ENCODE assay signal across 8 cellular contexts in genomic region chr12:79935624-79936040, GRCh38. TPM values are rescaled to one million over a fixed set of nuclear protein-coding genes. Genes with fewer than 3 reads are reported as not detected.
DNase-seq lines count a peak whose midpoint lies in the region; ATAC-seq, FAIRE-seq and TF ChIP-seq lines count a peak whose summit lies in the region.

No MANE protein-coding gene starts in this region.

- peak overlapping the region; percentile 86 to 99 (median 99) for H3K27ac Mint-ChIP-seq in naive B cell

- TF ChIP-seq POLR2A in H1 (IDR thresholded peaks at IDR 0.05; ENCODE audit: control extremely low read depth in 1 of 2, low read depth in 2 of 2, low read length in 2 of 2): no peak; a peak in 1 of 3 replicates

- 0 out of 2 replicates have a peak overlapping the region, but pooled peaks have one; percentile 31 for H2BK15ac ChIP-seq in H1 (ENCODE audit: low read length)

- H3K14ac ChIP-seq in H1 (ENCODE audit: insufficient read length): no peak overlapping the region

- H3K56ac ChIP-seq in H1 (replicated peaks; ENCODE audit: insufficient read length, low read depth, low read length): peak overlapping the region; percentile 44

- TF ChIP-seq CTCF in BJ (IDR thresholded peaks at IDR 0.05; ENCODE audit: insufficient read depth, low read depth, low read length): no peak
- TF ChIP-seq CTCF in PC-9 (conservative IDR thresholded peaks at IDR 0.05): no peak
- no peak for TF ChIP-seq CTCF in H1 (IDR thresholded peaks at IDR 0.05; ENCODE audit: control extremely low read depth in 1 of 3, insufficient read depth in 1 of 3, low read depth in 1 of 3, low read length in 3 of 3)

- no peak overlapping the region for H4K5ac ChIP-seq in H1 (ENCODE audit: insufficient read length, low read depth, low read length)

- H3K36me3 ChIP-seq in BJ (ENCODE audit: control insufficient read depth, insufficient read depth, low read length) (no peaks in the 10 kb centered on the region), PC-9 (ENCODE audit: low read depth) (no peaks in the 10 kb centered on the region), H1 (ENCODE audit: control insufficient read depth in 2 of 4, insufficient read depth in 4 of 4, low read length in 3 of 4) (no peaks in the 10 kb centered on the region)

- H3K27me3 Mint-ChIP-seq in naive B cell: no peaks in the 10 kb centered on the region

- no peak overlapping the region for H2BK20ac ChIP-seq in H1 (ENCODE audit: low read length)

- DNase-seq in BJ (ENCODE audit: low read depth) (no peak), PC-9 (no peak), H1 (ENCODE audit: low read depth in 1 of 2, low spot score in 2 of 2) (no peak), naive B cell (no peak), LoVo (ENCODE audit: low spot score) (no peak)
- no peak for DNase-seq in stimulated activated CD4-positive, alpha-beta T cell treated with anti-CD3 and anti-CD28 coated beads, Interleukin-15, amount 100 ng/mL, for 24 hours

- H2AFZ ChIP-seq in PC-9: peak overlapping the region; percentile 84
- peak overlapping the region; percentile 34; the same call in 1 of the 2 replicates for H2AFZ ChIP-seq in H1 (ENCODE audit: low read length)

- peak overlapping the region; percentile 100 for H3K4me3 ChIP-seq in BJ (ENCODE audit: low read depth, low read length)
- H3K4me3 ChIP-seq in PC-9: peak overlapping the region; percentile 70
- peak overlapping the region; percentile 86 to 96 (median 90) for H3K4me3 ChIP-seq in H1 (ENCODE audit: extremely low read depth in 1 of 4, insufficient read depth in 2 of 4, low read depth in 3 of 4, low read length in 4 of 4)

- H3K4me1 ChIP-seq in PC-9 (replicated peaks; ENCODE audit: insufficient read depth) (peaks cover 29% of the 10 kb centered on the region), H1 (replicated peaks in 1 of 4; ENCODE audit: control insufficient read depth in 3 of 4, insufficient read depth in 4 of 4, low read length in 3 of 4) (peaks cover 0 to 4% (median 1%) of the 10 kb centered on the region in 4 experiments; a peak in 3 of 7 replicates)

- peak overlapping the region; percentile 71 for H3K27ac ChIP-seq in PC-9
- peak overlapping the region; percentile 51; the same call in 1 of the 2 replicates for H3K27ac ChIP-seq in H1 (ENCODE audit: low read depth, low read length)

- no peaks in the 10 kb centered on the region for H3K79me1 ChIP-seq in H1 (ENCODE audit: low read depth, low read length)

- H2BK12ac ChIP-seq in H1 (ENCODE audit: low read depth, low read length): no peak overlapping the region; the same call in 1 of the 2 replicates

- H3F3A ChIP-seq in PC-9 (ENCODE audit: insufficient read depth, low read depth): no peaks in the 10 kb centered on the region

- H3K4ac ChIP-seq in H1 (replicated peaks; ENCODE audit: insufficient read length, low read depth, low read length): no peak overlapping the region

- peak overlapping the region; percentile 88 to 99 (median 98) for H3K4me3 Mint-ChIP-seq in naive B cell

- no peaks in the 10 kb centered on the region for H3K9me3 Mint-ChIP-seq in naive B cell

- H3K23ac ChIP-seq in H1 (ENCODE audit: insufficient read length): no peak overlapping the region

- BruUV-seq in PC-9 (replicated peaks; lab: Mats Ljungman, UMichigan): TSS peak; percentile 84

- CTCF ChIA-PET in BJ (lab: Yijun Ruan, JAX): interaction anchor here (0.7 to 1.2 kb wide), 2 partner anchors 10 to 252 kb away, joined by 3 to 4 read pairs; no protein-coding TSS in a partner anchor
- CTCF ChIA-PET in PC-9 (lab: Charles Lee): no interaction called here
- CTCF ChIA-PET in H1 (lab: Charles Lee; ENCODE audit: partially characterized antibody): interaction anchor here (1.0 kb wide), 1 partner anchor 12 kb away, joined by 3 read pairs; no protein-coding TSS in a partner anchor

- 9% methylated on average over 6 of the region's 6 CpGs; no CpG with 5 or more reads in 1 of the 2 experiments for WGBS in H1 (ENCODE audit: extremely low coverage in 1 of 2, insufficient coverage in 1 of 2, insufficient read length in 1 of 2, insufficient replicate concordance in 2 of 2, low coverage in 1 of 2, low lambda C conversion rate in 2 of 2, missing lambda C conversion rate in 1 of 2), 2 experiments

- no peak for TF ChIP-seq RAD21 in H1 (IDR thresholded peaks at IDR 0.05 in 1 of 2, conservative IDR thresholded peaks at IDR 0.05 in 1 of 2; ENCODE audit: low read depth in 2 of 2, low read length in 2 of 2)

- H3K27me3 ChIP-seq in BJ (ENCODE audit: control insufficient read depth, insufficient read depth, low read length): no peaks in the 10 kb centered on the region
- no peaks in the 10 kb centered on the region for H3K27me3 ChIP-seq in PC-9 (ENCODE audit: insufficient read depth, low read depth)
- H3K27me3 ChIP-seq in H1 (replicated peaks in 1 of 4; ENCODE audit: control insufficient read depth in 3 of 4, extremely low read depth in 1 of 4, insufficient read depth in 3 of 4, low read length in 3 of 4): no peaks in the 10 kb centered on the region

- no peak for TF ChIP-seq EP300 in H1 (IDR thresholded peaks at IDR 0.05; ENCODE audit: borderline replicate concordance in 1 of 2, low read depth in 2 of 2, low read length in 2 of 2)

- H3K79me2 ChIP-seq in PC-9 (ENCODE audit: low read depth) (peaks cover 56% of the 10 kb centered on the region), H1 (ENCODE audit: control insufficient read depth in 1 of 2, insufficient read depth in 2 of 2, low read length in 2 of 2) (peaks cover 9 to 44% of the 10 kb centered on the region in 2 experiments; a peak in 3 of 4 replicates)

- H3K23me2 ChIP-seq in H1 (ENCODE audit: low read depth, low read length): peaks cover 9% of the 10 kb centered on the region

- H4K8ac ChIP-seq in H1 (ENCODE audit: extremely low read depth, insufficient read depth, low read length): no peak overlapping the region

- no peak overlapping the region for H4K91ac ChIP-seq in H1 (replicated peaks; ENCODE audit: insufficient read length, low read length)

- POLR2A ChIA-PET in BJ (lab: Charles Lee): no interaction called here
- POLR2A ChIA-PET in PC-9 (lab: Charles Lee; ENCODE audit: unreplicated experiment): interaction anchor here (0.7 kb wide), 3 partner anchors 41 to 239 kb away, joined by 3 to 10 read pairs (median 9); no protein-coding TSS in a partner anchor
- POLR2A ChIA-PET in H1 (lab: Charles Lee; ENCODE audit: partially characterized antibody): interaction anchor here (1.0 to 3.8 kb wide), 9 partner anchors 10 to 39 kb away, joined by 3 to 13 read pairs (median 4); no protein-coding TSS in a partner anchor

- intact Hi-C loops in PC-9 (cut with micrococcal nuclease; ENCODE audit: unreplicated experiment): loop anchor here (1.0 to 5.0 kb wide), 3 partner anchors 251 to 511 kb away; no protein-coding TSS in a partner anchor

- H3K36me3 Mint-ChIP-seq in naive B cell: peaks cover 0 to 6% of the 10 kb centered on the region in 2 donors

- H2BK5ac ChIP-seq in H1 (ENCODE audit: low read depth, low read length): peak overlapping the region; percentile 84

- H3K9ac ChIP-seq in H1 (replicated peaks in 1 of 4; ENCODE audit: extremely low read depth in 1 of 4, low read depth in 3 of 4, low read length in 3 of 4): peak overlapping the region in 3 of 4 experiments; percentile 76 to 99 (median 88); a peak in 6 of 7 replicates

- H3K4me2 ChIP-seq in PC-9 (peak overlapping the region; percentile 86), H1 (ENCODE audit: insufficient read depth in 1 of 2, low read depth in 2 of 2, low read length in 2 of 2) (peak overlapping the region; percentile 86 to 96)

- no peak overlapping the region for H2AK5ac ChIP-seq in H1 (ENCODE audit: low read depth, low read length)

- H3K9me2 ChIP-seq in PC-9 (ENCODE audit: insufficient read depth): no peaks in the 10 kb centered on the region

- H2BK120ac ChIP-seq in H1 (replicated peaks; ENCODE audit: low read depth, low read length): no peak overlapping the region

- no peaks in the 10 kb centered on the region for H3K9me3 ChIP-seq in PC-9 (ENCODE audit: insufficient read depth, low read depth)
- H3K9me3 ChIP-seq in H1 (ENCODE audit: insufficient read depth in 2 of 2, low read depth in 1 of 2, low read length in 1 of 2): no peaks in the 10 kb centered on the region

- peaks cover 33 to 45% (median 40%) of the 10 kb centered on the region in 3 donors for H3K4me1 Mint-ChIP-seq in naive B cell

- no peak for FAIRE-seq in H1 (lab: Jason Lieb, UNC)

- ATAC-seq in GM18873 (IDR thresholded peaks at IDR 0.05; ENCODE audit: low FRiP score, unreplicated experiment) (peak; percentile 18), HG03095 (IDR thresholded peaks at IDR 0.05; ENCODE audit: unreplicated experiment) (peak; percentile 17), naive B cell (ENCODE audit: low read depth in 2 of 2) (peak; percentile 3 to 7)

- H4K20me1 ChIP-seq in PC-9 (ENCODE audit: insufficient read depth) (peaks cover 7% of the 10 kb centered on the region), H1 (replicated peaks in 1 of 2; ENCODE audit: control insufficient read depth in 1 of 2, insufficient read depth in 2 of 2, low read length in 2 of 2) (peaks cover 0 to 3% of the 10 kb centered on the region in 2 experiments)

- H3K18ac ChIP-seq in H1 (ENCODE audit: extremely low read depth, low read length): no peak overlapping the region

TF ChIP-seq in H1, 55 proteins besides CTCF, POLR2A, EP300 and RAD21 (continues in another document):
- TF ChIP-seq ATF3 (IDR thresholded peaks at IDR 0.05; ENCODE audit: insufficient read depth, low read depth, low read length): no peak
- TF ChIP-seq SRF (IDR thresholded peaks at IDR 0.05; ENCODE audit: low read depth, low read length): peak; percentile 57; the same call in 1 of the 2 replicates
- TF ChIP-seq ZNF274 (IDR thresholded peaks at IDR 0.05; ENCODE audit: borderline replicate concordance, extremely low read depth, low read length): no peak
- no peak for TF ChIP-seq BACH1 (IDR thresholded peaks at IDR 0.05; ENCODE audit: low read length)
- TF ChIP-seq RFX5 (IDR thresholded peaks at IDR 0.05; ENCODE audit: borderline replicate concordance, low read depth, low read length): no peak

RNA-seq across cellular contexts. Expression of gene PPP1R12A, which starts 0.7 kb away (rescaled TPM):
- polyA plus RNA-seq in BJ (2011; rRNA removed) (52.4 and 71.9 TPM in 2 replicates), H1 (2011; rRNA removed) (10.2 and 14.7 TPM in 2 replicates), naive B cell (ENCODE audit: low read depth in 6 of 6) (100 to 1,000 TPM in 4 of 6 donors, 10 to 100 TPM in 2; 52.8 to 151 (median 107) TPM)
- polyA minus RNA-seq in BJ (2011; rRNA and poly(A)+ RNA removed): 70.8 and 91.7 TPM in 2 replicates
- 55.8 and 69.9 TPM in 2 replicates for total RNA-seq in PC-9 (2021)
- 81.5 and 82.7 TPM in 2 replicates for total RNA-seq in H1 (2021; fragmentation: NEBNext Ultra II Directional; extraction: Animal tissue kit (Norgen Biotek cat#: 25700))
- 23.7 TPM for polyA plus RNA-seq in H1 (2011; cell fraction: cytosol; rRNA removed)
- 26.0 TPM for polyA plus RNA-seq in H1 (2011; cell fraction: nucleus; rRNA removed)
- polyA plus RNA-seq in H1 (2012, experiment 1 of 2): 53.3 to 57.3 TPM (median 56.2 TPM) in 4 replicates
- polyA plus RNA-seq in H1 (2012, experiment 2 of 2): 2.5 TPM
- 229 TPM for polyA plus RNA-seq in H1 (2013, experiment 1 of 2)
- 227 TPM for polyA plus RNA-seq in H1 (2013, experiment 2 of 2)
- polyA minus RNA-seq in H1 (2011; rRNA and poly(A)+ RNA removed): 63.1 and 108 TPM in 2 replicates
- polyA minus RNA-seq in H1 (2011; cell fraction: cytosol; rRNA and poly(A)+ RNA removed): 65.2 TPM
- 140 TPM for polyA minus RNA-seq in H1 (2011; cell fraction: nucleus; rRNA and poly(A)+ RNA removed)
